21 cellular contexts compared by ENCODE assay signal in genomic region chr19:49421878-49422202, GRCh38. TPM values are rescaled to one million over a fixed set of nuclear protein-coding genes. Genes with fewer than 3 reads are reported as not detected.
DNase-seq lines count a peak whose midpoint lies in the region; ATAC-seq and TF ChIP-seq lines count a peak whose summit lies in the region.
"Had no signal": no experiment of that assay in that cellular context is flagged by ENCODE, and none has a peak within 500 bp of the region (broad histone marks: within the 10 kb centered on the region; RNA-seq: fewer than 3 reads in every experiment).

No MANE protein-coding gene starts in this region.

- H3K27me3 ChIP-seq in CD4-positive, alpha-beta T cell (ENCODE audit: control insufficient read depth, insufficient read depth, low read length): peaks cover 88% of the 10 kb centered on the region
- H3K27me3 ChIP-seq in naive thymus-derived CD4-positive, alpha-beta T cell (ENCODE audit: control insufficient read depth in 2 of 2, insufficient read depth in 2 of 2, low read length in 2 of 2): peaks cover 28 to 37% of the 10 kb centered on the region in 2 donors

- TF ChIP-seq CTCF in CD4-positive, alpha-beta T cell (IDR thresholded peaks at IDR 0.05): no peak

- H3K9me3 Mint-ChIP-seq in CD4-positive, alpha-beta T cell: no peaks in the 10 kb centered on the region
- no peaks in the 10 kb centered on the region for H3K9me3 Mint-ChIP-seq in activated CD4-positive, alpha-beta memory T cell treated with anti-CD3 and anti-CD28 coated beads for 36 hours
- peaks cover 0 to 6% (median 0%) of the 10 kb centered on the region in 11 donors for H3K9me3 Mint-ChIP-seq in naive thymus-derived CD4-positive, alpha-beta T cell
- H3K9me3 Mint-ChIP-seq: mesothelial cell of epicardium had no signal

- DNase-seq in DMS79 treated with DMSO at 0.1 percent for 48 hours (lab: John Stamatoyannopoulos, UW) (peak; percentile 65), DMS79 (lab: John Stamatoyannopoulos, UW) (no peak), kidney glomerular epithelial cell (lab: John Stamatoyannopoulos, UW) (no peak)
- no peak for DNase-seq in CD4-positive, alpha-beta T cell
- DNase-seq in activated CD4-positive, alpha-beta memory T cell treated with anti-CD3 and anti-CD28 coated beads for 36 hours: no peak
- DNase-seq in naive thymus-derived CD4-positive, alpha-beta T cell: no peak
- DNase-seq in stimulated activated CD4-positive, alpha-beta T cell treated with anti-CD3 and anti-CD28 coated beads, Interleukin-4, amount 100 ng/mL, for 1 hour: no peak
- DNase-seq: 8988T; activated CD4-positive, alpha-beta T cell treated with anti-CD3 and anti-CD28 coated beads, Interleukin-2, amount 50 U/mL, for 4 hours; GF-D8 had no signal

- H3K27ac ChIP-seq in CD4-positive, alpha-beta T cell (ENCODE audit: low read depth, low read length): no peak overlapping the region
- H3K27ac ChIP-seq in naive thymus-derived CD4-positive, alpha-beta T cell (ENCODE audit: low read depth, low read length): no peak overlapping the region
- H3K27ac ChIP-seq: breast epithelium, coronary artery, HL-60, skin epidermis had no signal

- intact Hi-C loops in CD4-positive, alpha-beta T cell (cut with DNase I, micrococcal nuclease): loop anchor here in 1 of 2 experiments (1.0 to 2.0 kb wide), 2 partner anchors 13 to 30 kb away; no protein-coding TSS in a partner anchor
- intact Hi-C loops in activated CD4-positive, alpha-beta memory T cell treated with anti-CD3 and anti-CD28 coated beads for 36 hours (cut with micrococcal nuclease): no loop called here
- intact Hi-C loops in naive thymus-derived CD4-positive, alpha-beta T cell (cut with micrococcal nuclease): loop anchor here (1.0 to 2.0 kb wide), 2 partner anchors 21 to 30 kb away; no protein-coding TSS in a partner anchor

- H3K4me1 Mint-ChIP-seq in CD4-positive, alpha-beta T cell (ENCODE audit: low read depth): peaks cover 59% of the 10 kb centered on the region
- H3K4me1 Mint-ChIP-seq in activated CD4-positive, alpha-beta memory T cell treated with anti-CD3 and anti-CD28 coated beads for 36 hours (ENCODE audit: low read depth): peaks cover 32% of the 10 kb centered on the region
- peaks cover 44 to 55% (median 51%) of the 10 kb centered on the region in 7 donors for H3K4me1 Mint-ChIP-seq in naive thymus-derived CD4-positive, alpha-beta T cell

- H3K36me3 ChIP-seq in naive thymus-derived CD4-positive, alpha-beta T cell (ENCODE audit: control insufficient read depth in 2 of 3, insufficient read depth in 3 of 3, low read length in 3 of 3): no peaks in the 10 kb centered on the region
- H3K36me3 ChIP-seq: breast epithelium had no signal

- H3K9me3 ChIP-seq in CD4-positive, alpha-beta T cell (ENCODE audit: control insufficient read depth, low read length): no peaks in the 10 kb centered on the region
- no peaks in the 10 kb centered on the region for H3K9me3 ChIP-seq in naive thymus-derived CD4-positive, alpha-beta T cell (ENCODE audit: control insufficient read depth in 2 of 3, low read length in 3 of 3)
- H3K9me3 ChIP-seq: breast epithelium had no signal

- H3K27ac Mint-ChIP-seq in CD4-positive, alpha-beta T cell: no peak overlapping the region
- no peak overlapping the region for H3K27ac Mint-ChIP-seq in activated CD4-positive, alpha-beta memory T cell treated with anti-CD3 and anti-CD28 coated beads for 36 hours
- H3K27ac Mint-ChIP-seq in naive thymus-derived CD4-positive, alpha-beta T cell: peak overlapping the region in 2 of 9 donors; percentile 62 to 89
- H3K27ac Mint-ChIP-seq: mesothelial cell of epicardium had no signal

- peaks cover 29 to 30% of the 10 kb centered on the region in 2 donors for H3K4me1 ChIP-seq in naive thymus-derived CD4-positive, alpha-beta T cell (ENCODE audit: control insufficient read depth in 2 of 2, insufficient read depth in 2 of 2, low read length in 2 of 2)

- H3K36me3 Mint-ChIP-seq in CD4-positive, alpha-beta T cell (ENCODE audit: low read depth): no peaks in the 10 kb centered on the region
- no peaks in the 10 kb centered on the region for H3K36me3 Mint-ChIP-seq in activated CD4-positive, alpha-beta memory T cell treated with anti-CD3 and anti-CD28 coated beads for 36 hours
- peaks cover 0 to 11% (median 0%) of the 10 kb centered on the region in 5 donors for H3K36me3 Mint-ChIP-seq in naive thymus-derived CD4-positive, alpha-beta T cell
- H3K36me3 Mint-ChIP-seq: mesothelial cell of epicardium had no signal

- no peak overlapping the region for H3K4me3 ChIP-seq in naive thymus-derived CD4-positive, alpha-beta T cell (ENCODE audit: low read length)

- POLR2A ChIA-PET in CD4-positive, alpha-beta T cell (lab: Charles Lee): interaction anchor here (4.2 kb wide), 1 partner anchor 11 kb away, joined by 20 read pairs; no protein-coding TSS in a partner anchor
- POLR2A ChIA-PET in activated CD4-positive, alpha-beta memory T cell treated with anti-CD3 and anti-CD28 coated beads for 36 hours (lab: Charles Lee): interaction anchor here (1.3 kb wide), 1 partner anchor 13 kb away, joined by 3 read pairs; no protein-coding TSS in a partner anchor
- POLR2A ChIA-PET in naive thymus-derived CD4-positive, alpha-beta T cell (lab: Charles Lee): interaction anchor here (1.3 to 2.7 kb wide), 2 partner anchors 13 to 49 kb away, joined by 4 to 8 read pairs; no protein-coding TSS in a partner anchor

- CTCF ChIA-PET in CD4-positive, alpha-beta T cell (lab: Charles Lee): interaction anchor here (0.6 to 1.2 kb wide), 4 partner anchors 12 to 48 kb away, joined by 3 to 6 read pairs (median 4); no protein-coding TSS in a partner anchor
- CTCF ChIA-PET in activated CD4-positive, alpha-beta memory T cell treated with anti-CD3 and anti-CD28 coated beads for 36 hours (lab: Charles Lee): interaction anchor here (0.9 to 1.7 kb wide), 4 partner anchors 9 to 18 kb away, joined by 3 to 5 read pairs (median 4); no protein-coding TSS in a partner anchor
- CTCF ChIA-PET in naive thymus-derived CD4-positive, alpha-beta T cell (lab: Charles Lee): interaction anchor here (0.6 kb wide), 1 partner anchor 52 kb away, joined by 4 read pairs; the partner anchor contains the start of gene FLT3LG

- no peak for ATAC-seq in CD4-positive, alpha-beta T cell (ENCODE audit: poor library complexity)
- ATAC-seq in naive thymus-derived CD4-positive, alpha-beta T cell: no peak
- ATAC-seq in HG02763 (IDR thresholded peaks at IDR 0.05; ENCODE audit: unreplicated experiment): no peak

- peaks cover 85% of the 10 kb centered on the region for H3K27me3 Mint-ChIP-seq in CD4-positive, alpha-beta T cell
- peaks cover 63% of the 10 kb centered on the region for H3K27me3 Mint-ChIP-seq in activated CD4-positive, alpha-beta memory T cell treated with anti-CD3 and anti-CD28 coated beads for 36 hours
- peaks cover 68 to 91% (median 88%) of the 10 kb centered on the region in 5 donors for H3K27me3 Mint-ChIP-seq in naive thymus-derived CD4-positive, alpha-beta T cell

- peak overlapping the region; percentile 79 for H3K4me3 Mint-ChIP-seq in CD4-positive, alpha-beta T cell
- H3K4me3 Mint-ChIP-seq in activated CD4-positive, alpha-beta memory T cell treated with anti-CD3 and anti-CD28 coated beads for 36 hours: peak overlapping the region; percentile 28
- H3K4me3 Mint-ChIP-seq in naive thymus-derived CD4-positive, alpha-beta T cell: peak overlapping the region in 9 of 10 donors; percentile 56 to 96 (median 64)

RNA-seq across cellular contexts. Expression of gene PTH2, which starts 1.4 kb away (rescaled TPM):
- total RNA-seq in CD4-positive, alpha-beta T cell: not detected
- total RNA-seq in activated CD4-positive, alpha-beta memory T cell treated with anti-CD3 and anti-CD28 coated beads for 36 hours: not detected
- total RNA-seq in naive thymus-derived CD4-positive, alpha-beta T cell: not detected
- polyA plus RNA-seq in naive thymus-derived CD4-positive, alpha-beta T cell: not detected
- total RNA-seq: breast epithelium, left lobe of liver, M059J, mesothelial cell of epicardium, urinary bladder had no signal
- polyA plus RNA-seq: adipose tissue, BJ, urinary bladder had no signal

RNA-seq across cellular contexts. Expression of gene GFY, which starts 3.3 kb away (rescaled TPM):
- total RNA-seq in CD4-positive, alpha-beta T cell: not detected
- not detected for total RNA-seq in activated CD4-positive, alpha-beta memory T cell treated with anti-CD3 and anti-CD28 coated beads for 36 hours
- total RNA-seq in naive thymus-derived CD4-positive, alpha-beta T cell: not detected
- polyA plus RNA-seq in naive thymus-derived CD4-positive, alpha-beta T cell: not detected
- total RNA-seq: breast epithelium, left lobe of liver, M059J, mesothelial cell of epicardium, urinary bladder had no signal
- polyA plus RNA-seq: adipose tissue, BJ, urinary bladder had no signal

RNA-seq across cellular contexts. Expression of gene SLC17A7, which starts 19.5 kb away (rescaled TPM):
- total RNA-seq in CD4-positive, alpha-beta T cell: not detected
- under 1 TPM in 1 of 2 experiments, not detected in 1; 0.17 TPM for total RNA-seq in activated CD4-positive, alpha-beta memory T cell treated with anti-CD3 and anti-CD28 coated beads for 36 hours
- total RNA-seq in naive thymus-derived CD4-positive, alpha-beta T cell: under 1 TPM in 2 of 5 experiments, not detected in 3; 0.12 to 0.22 TPM
- polyA plus RNA-seq in naive thymus-derived CD4-positive, alpha-beta T cell: not detected
- total RNA-seq: M059J had no signal

RNA-seq across cellular contexts. Expression of gene PIH1D1, which starts 29.8 kb away (rescaled TPM):
- total RNA-seq in CD4-positive, alpha-beta T cell: 100 to 1,000 TPM; 145 to 151 TPM
- 100 to 1,000 TPM; 117 to 129 TPM for total RNA-seq in activated CD4-positive, alpha-beta memory T cell treated with anti-CD3 and anti-CD28 coated beads for 36 hours
- total RNA-seq in naive thymus-derived CD4-positive, alpha-beta T cell: 100 to 1,000 TPM; 136 to 183 (median 159) TPM
- polyA plus RNA-seq in naive thymus-derived CD4-positive, alpha-beta T cell: 10 to 100 TPM; 62.7 to 91.8 TPM

RNA-seq across cellular contexts. Expression of gene ALDH16A1, which starts 31.2 kb away (rescaled TPM):
- 10 to 100 TPM; 25.1 to 25.8 TPM for total RNA-seq in CD4-positive, alpha-beta T cell
- 10 to 100 TPM; 43.7 to 44.2 TPM for total RNA-seq in activated CD4-positive, alpha-beta memory T cell treated with anti-CD3 and anti-CD28 coated beads for 36 hours
- total RNA-seq in naive thymus-derived CD4-positive, alpha-beta T cell: 10 to 100 TPM; 27.6 to 38.1 (median 33.3) TPM
- polyA plus RNA-seq in naive thymus-derived CD4-positive, alpha-beta T cell: 10 to 100 TPM; 28.3 to 37.8 TPM

Comparison
In these comparisons a context has a peak if more than half of its experiments do, and no peak if none do; other contexts are left out.
1. H3K4me3 Mint-ChIP-seq: peak in every context shown above with its lines; median percentile 79 in CD4-positive, alpha-beta T cell; 64 in naive thymus-derived CD4-positive, alpha-beta T cell; 28 in activated CD4-positive, alpha-beta memory T cell treated with anti-CD3 and anti-CD28 coated beads for 36 hours.